Comparison of ENCODE assay signal across 28 cellular contexts in the genomic region with DNA sequence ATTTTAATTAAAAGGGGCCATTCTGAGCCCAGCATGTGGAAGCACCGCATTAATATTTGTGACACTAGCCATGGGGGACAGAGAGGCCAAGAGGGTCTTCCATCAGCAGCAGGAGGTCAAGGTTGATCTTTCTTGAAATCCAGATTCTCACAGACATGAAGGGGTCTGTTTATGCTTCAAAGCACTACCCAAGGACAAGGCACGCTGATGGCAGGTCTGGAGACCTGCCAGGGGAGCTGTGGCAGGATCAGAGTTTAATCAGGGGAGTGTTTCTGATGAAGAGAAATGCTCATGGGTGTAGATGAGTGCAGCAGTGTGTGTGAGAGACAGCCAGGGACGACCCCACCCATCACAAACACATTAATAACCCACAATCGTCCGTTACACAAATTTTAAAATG.
"Had no signal": no experiment of that assay in that cellular context is flagged by ENCODE, and none has a peak within 500 bp of the region (broad histone marks: within the 10 kb centered on the region; RNA-seq: fewer than 3 reads in every experiment).

No MANE protein-coding gene starts in this region.

- DNase-seq: naive thymus-derived CD8-positive, alpha-beta T cell; nephron progenitor cell; occipital lobe; ovary; posterior cingulate gyrus; psoas muscle; right cardiac atrium; right lobe of liver; sigmoid colon; small intestine; stimulated activated CD4-positive, alpha-beta T cell treated with anti-CD3 and anti-CD28 coated beads, Interleukin-15, amount 100 ng/mL, for 24 hours; stimulated activated CD4-positive, alpha-beta T cell treated with anti-CD3 and anti-CD28 coated beads, Interleukin-2, amount 100 ng/mL, for 24 hours; stimulated activated CD4-positive, alpha-beta T cell treated with anti-CD3 and anti-CD28 coated beads, Interleukin-2, amount 100 ng/mL, for 48 hours; stimulated activated CD4-positive, alpha-beta T cell treated with anti-CD3 and anti-CD28 coated beads, Interleukin-4, amount 100 ng/mL, for 24 hours; stimulated activated naive B cell treated with anti-CD40 and anti-IgM and Interleukin-4, amounts not matched to agents 10 μg/mL and 1 μg/mL and 100 μg/mL, for 72 hours; stimulated activated naive CD4-positive, alpha-beta T cell treated with Interleukin-2 at 50 U/mL for 16 hours; stomach; tibial artery; transverse colon; upper lobe of right lung; uterus had no signal

- H3K4me3 Mint-ChIP-seq: naive thymus-derived CD8-positive, alpha-beta T cell; natural killer cell treated with Interleukin-12 subunit alpha and Interleukin-12 subunit beta and Interleukin-15 and Interleukin-18, amount 100 ng/mL, for 72 hours; nephron progenitor cell; neural crest cell; stimulated activated effector memory CD8-positive, alpha-beta T cell treated with anti-CD3 and anti-CD28 coated beads, Interleukin-12 subunit alpha, Interleukin-12 subunit beta, amount 100 ng/mL, for 72 hours; stimulated activated naive B cell treated with anti-CD40 and anti-IgM and Interleukin-4, amounts not matched to agents 10 μg/mL and 1 μg/mL and 100 μg/mL, for 72 hours; stimulated activated naive CD8-positive, alpha-beta T cell treated with anti-CD3 and anti-CD28 coated beads, Interleukin-15, Interleukin-2, amounts not matched to agents 100 ng/mL and 50 ng/mL, for 24 hours; type B pancreatic cell had no signal

- H3K9me3 ChIP-seq: ovary, psoas muscle, right lobe of liver, sigmoid colon, stomach, tibial artery, transverse colon, upper lobe of right lung, uterus had no signal

- H3K27ac Mint-ChIP-seq: naive thymus-derived CD8-positive, alpha-beta T cell; natural killer cell treated with Interleukin-12 subunit alpha and Interleukin-12 subunit beta and Interleukin-15 and Interleukin-18, amount 100 ng/mL, for 72 hours; nephron progenitor cell; progenitor cell of endocrine pancreas; stimulated activated effector memory CD8-positive, alpha-beta T cell treated with anti-CD3 and anti-CD28 coated beads, Interleukin-12 subunit alpha, Interleukin-12 subunit beta, amount 100 ng/mL, for 72 hours; stimulated activated naive B cell treated with anti-CD40 and anti-IgM and Interleukin-4, amounts not matched to agents 10 μg/mL and 1 μg/mL and 100 μg/mL, for 72 hours; stimulated activated naive CD8-positive, alpha-beta T cell treated with anti-CD3 and anti-CD28 coated beads, Interleukin-15, Interleukin-2, amounts not matched to agents 100 ng/mL and 50 ng/mL, for 24 hours; type B pancreatic cell had no signal

- H3K9me3 Mint-ChIP-seq: naive thymus-derived CD8-positive, alpha-beta T cell; natural killer cell treated with Interleukin-12 subunit alpha and Interleukin-12 subunit beta and Interleukin-15 and Interleukin-18, amount 100 ng/mL, for 72 hours; nephron progenitor cell; neural crest cell; stimulated activated naive CD8-positive, alpha-beta T cell treated with anti-CD3 and anti-CD28 coated beads, Interleukin-15, Interleukin-2, amounts not matched to agents 100 ng/mL and 50 ng/mL, for 24 hours; type B pancreatic cell had no signal

- H3K27me3 Mint-ChIP-seq: natural killer cell treated with Interleukin-12 subunit alpha and Interleukin-12 subunit beta and Interleukin-15 and Interleukin-18, amount 100 ng/mL, for 72 hours; stimulated activated naive B cell treated with anti-CD40 and anti-IgM and Interleukin-4, amounts not matched to agents 10 μg/mL and 1 μg/mL and 100 μg/mL, for 72 hours; stimulated activated naive CD8-positive, alpha-beta T cell treated with anti-CD3 and anti-CD28 coated beads, Interleukin-15, Interleukin-2, amounts not matched to agents 100 ng/mL and 50 ng/mL, for 24 hours had no signal

- H3K4me1 Mint-ChIP-seq: naive thymus-derived CD8-positive, alpha-beta T cell; stimulated activated effector memory CD8-positive, alpha-beta T cell treated with anti-CD3 and anti-CD28 coated beads, Interleukin-12 subunit alpha, Interleukin-12 subunit beta, amount 100 ng/mL, for 72 hours; stimulated activated naive B cell treated with anti-CD40 and anti-IgM and Interleukin-4, amounts not matched to agents 10 μg/mL and 1 μg/mL and 100 μg/mL, for 72 hours had no signal

- H3K4me1 ChIP-seq: parathyroid adenoma, psoas muscle, right lobe of liver, uterus had no signal

- H3K36me3 Mint-ChIP-seq: naive thymus-derived CD8-positive, alpha-beta T cell; natural killer cell treated with Interleukin-12 subunit alpha and Interleukin-12 subunit beta and Interleukin-15 and Interleukin-18, amount 100 ng/mL, for 72 hours; stimulated activated effector memory CD8-positive, alpha-beta T cell treated with anti-CD3 and anti-CD28 coated beads, Interleukin-12 subunit alpha, Interleukin-12 subunit beta, amount 100 ng/mL, for 72 hours; stimulated activated naive B cell treated with anti-CD40 and anti-IgM and Interleukin-4, amounts not matched to agents 10 μg/mL and 1 μg/mL and 100 μg/mL, for 72 hours; type B pancreatic cell had no signal

- H3K27me3 ChIP-seq: ovary, right lobe of liver, sigmoid colon, stomach, tibial artery, transverse colon, upper lobe of right lung, uterus had no signal

- H3K36me3 ChIP-seq: ovary, right lobe of liver, sigmoid colon, stomach, tibial artery, transverse colon, upper lobe of right lung, uterus had no signal

- H3K27ac ChIP-seq: ovary, parathyroid adenoma, psoas muscle, right lobe of liver, sigmoid colon, stomach, tibial artery, transverse colon, upper lobe of right lung, uterus had no signal

- H3K4me3 ChIP-seq: ovary, psoas muscle, right lobe of liver, sigmoid colon, stomach, tibial artery, transverse colon, upper lobe of right lung, uterus had no signal
